18 cellular contexts compared by ENCODE assay signal in the genomic region with DNA sequence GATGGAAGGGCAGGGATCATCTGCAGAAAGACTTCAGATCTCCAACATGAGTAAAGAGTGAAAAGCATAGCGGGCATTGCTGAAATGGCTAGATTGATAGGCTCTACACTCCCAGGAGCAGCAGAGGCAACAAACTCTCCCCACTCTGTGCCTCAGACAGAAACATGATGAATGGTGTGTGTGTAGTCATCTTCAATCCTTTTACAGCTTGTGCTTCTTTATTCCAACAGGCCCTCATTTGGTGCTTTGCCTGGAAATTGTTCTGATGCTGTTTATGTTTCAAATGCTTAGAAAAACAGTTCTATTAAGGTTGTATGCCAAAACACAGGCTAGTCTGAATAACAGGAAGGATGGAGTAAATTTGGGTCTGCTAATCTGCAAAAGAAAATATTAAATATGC.
"Had no signal": no experiment of that assay in that cellular context is flagged by ENCODE, and none has a peak within 500 bp of the region (broad histone marks: within the 10 kb centered on the region; RNA-seq: fewer than 3 reads in every experiment).

No MANE protein-coding gene starts in this region.

- DNase-seq: activated CD4-positive, alpha-beta T cell treated with anti-CD3 and anti-CD28 coated beads, Interleukin-2, amount 10 ng/mL, durations not matched to agents 7 days and 5 days; activated naive CD4-positive, alpha-beta T cell treated with anti-CD3 and anti-CD28 coated beads, Interleukin-2, amount 10 ng/mL, durations not matched to agents 7 days and 5 days; brain microvascular endothelial cell; effector memory CD8-positive, alpha-beta T cell; foreskin keratinocyte; heart left ventricle; left colon; mammary epithelial cell; ovary; spleen; stimulated activated CD4-positive, alpha-beta T cell treated with anti-CD3 and anti-CD28 coated beads, Interleukin-1b, Interleukin-23, amount 100 ng/mL, for 48 hours; stimulated activated naive B cell treated with anti-CD40 and anti-IgM and Interleukin-4, amounts not matched to agents 10 μg/mL and 1 μg/mL and 100 μg/mL, for 72 hours; substantia nigra; transverse colon had no signal

- ATAC-seq: effector memory CD8-positive, alpha-beta T cell; foreskin keratinocyte; heart left ventricle; left colon; mucosa of descending colon; natural killer cell treated with Interleukin-12 subunit alpha and Interleukin-12 subunit beta and Interleukin-15 and Interleukin-18, amount 100 ng/mL, for 72 hours; SK-N-SH treated with all-trans-retinoic acid at 6 μM for 48 hours; stimulated activated naive B cell treated with anti-CD40 and anti-IgM and Interleukin-4, amounts not matched to agents 10 μg/mL and 1 μg/mL and 100 μg/mL, for 72 hours had no signal

- H3K4me3 ChIP-seq: heart left ventricle, mucosa of descending colon, ovary, right atrium auricular region, spleen, transverse colon had no signal

- H3K27ac ChIP-seq: brain microvascular endothelial cell, foreskin keratinocyte, ovary, right atrium auricular region, spleen, transverse colon had no signal
